ENCODE assay signal across 21 cellular contexts in genomic region chr20:34310481-34311117, GRCh38. TPM values are rescaled to one million over a fixed set of nuclear protein-coding genes. Genes with fewer than 3 reads are reported as not detected.
DNase-seq lines count a peak whose midpoint lies in the region; ATAC-seq and TF ChIP-seq lines count a peak whose summit lies in the region.
"Had no signal": no experiment of that assay in that cellular context is flagged by ENCODE, and none has a peak within 500 bp of the region (broad histone marks: within the 10 kb centered on the region; RNA-seq: fewer than 3 reads in every experiment).

No MANE protein-coding gene starts in this region.

- H3K27ac ChIP-seq in Karpas-422 (ENCODE audit: low read length), result no peak overlapping the region
- H3K27ac ChIP-seq: coronary artery, thyroid gland had no signal

- no peak overlapping the region for H3K27ac Mint-ChIP-seq in glutamatergic neuron (ENCODE audit: unreplicated experiment)
- peak overlapping the region in 2 of 3 experiments; percentile 52 to 84 for H3K27ac Mint-ChIP-seq in nephron
- H3K27ac Mint-ChIP-seq: activated naive CD4-positive, alpha-beta T cell treated with anti-CD3 and anti-CD28 coated beads, Interleukin-2, amount 50 U/mL, for 24 hours; CD8-positive, alpha-beta T cell; stimulated activated naive CD8-positive, alpha-beta T cell treated with anti-CD3 and anti-CD28 coated beads, Interleukin-15, Interleukin-2, amounts not matched to agents 100 ng/mL and 50 ng/mL, for 24 hours; T-cell had no signal

- ATAC-seq in GM18517 (IDR thresholded peaks at IDR 0.05; ENCODE audit: unreplicated experiment), result no peak
- ATAC-seq: CD8-positive, alpha-beta T cell; T-cell had no signal

- no peaks in the 10 kb centered on the region for H3K36me3 ChIP-seq in Karpas-422 (ENCODE audit: insufficient read depth, low read length)
- H3K36me3 ChIP-seq: ovary, Peyer's patch, thyroid gland had no signal

- no peak overlapping the region for H3K4me3 ChIP-seq in Karpas-422 (ENCODE audit: low read length)
- H3K4me3 ChIP-seq: ovary, thyroid gland had no signal

- H3K4me1 Mint-ChIP-seq in glutamatergic neuron (ENCODE audit: low read depth, unreplicated experiment) (peaks cover 1% of the 10 kb centered on the region), nephron (peaks cover 6% of the 10 kb centered on the region)

- H3K9me2 ChIP-seq in Karpas-422 (replicated peaks; ENCODE audit: insufficient read depth, low read length), result no peaks in the 10 kb centered on the region

- no peak for TF ChIP-seq CTCF in glutamatergic neuron (IDR thresholded peaks at IDR 0.05; ENCODE audit: partially characterized antibody, unreplicated experiment)
- TF ChIP-seq CTCF in nephron (IDR thresholded peaks at IDR 0.05; ENCODE audit: unreplicated experiment in 3 of 3), result no peak

- H3K9ac ChIP-seq in Karpas-422 (ENCODE audit: low read length), result no peak overlapping the region

- H3K9me3 Mint-ChIP-seq in glutamatergic neuron (ENCODE audit: unreplicated experiment) (peaks cover 2% of the 10 kb centered on the region), nephron (no peaks in the 10 kb centered on the region)
- H3K9me3 Mint-ChIP-seq: activated naive CD4-positive, alpha-beta T cell treated with anti-CD3 and anti-CD28 coated beads, Interleukin-2, amount 50 U/mL, for 24 hours; CD8-positive, alpha-beta T cell; stimulated activated naive CD8-positive, alpha-beta T cell treated with anti-CD3 and anti-CD28 coated beads, Interleukin-15, Interleukin-2, amounts not matched to agents 100 ng/mL and 50 ng/mL, for 24 hours; T-cell had no signal

- H3K27me3 Mint-ChIP-seq in glutamatergic neuron (ENCODE audit: unreplicated experiment) (peaks cover 6% of the 10 kb centered on the region), nephron (ENCODE audit: low read depth) (peaks cover 29% of the 10 kb centered on the region)

- H3K27me3 ChIP-seq in Karpas-422 (ENCODE audit: low read length), result no peaks in the 10 kb centered on the region
- H3K27me3 ChIP-seq: ovary, Peyer's patch, thyroid gland had no signal

- no peaks in the 10 kb centered on the region for H4K20me1 ChIP-seq in Karpas-422 (ENCODE audit: insufficient read depth, low read depth, low read length)

- DNase-seq in DMS53 (lab: John Stamatoyannopoulos, UW) (peak; percentile 39), DMS53 treated with DMSO at 0.1 percent for 48 hours (lab: John Stamatoyannopoulos, UW; ENCODE audit: unreplicated experiment) (no peak), glutamatergic neuron (no peak), Karpas-422 (no peak), GOT3 (lab: John Stamatoyannopoulos, UW) (no peak), NCI-H69 (lab: John Stamatoyannopoulos, UW) (no peak)
- DNase-seq: 8988T; activated CD4-positive, alpha-beta T cell treated with anti-CD3 and anti-CD28 coated beads for 4 hours; CD8-positive, alpha-beta T cell; KBM-7; NCI-H1417 treated with DMSO at 0.1 percent for 48 hours; right cardiac atrium; T-cell; thyroid gland had no signal

- no peaks in the 10 kb centered on the region for H3K79me2 ChIP-seq in Karpas-422 (ENCODE audit: low read length)

- no peak overlapping the region for H2AFZ ChIP-seq in Karpas-422 (ENCODE audit: low read length)

- no peak overlapping the region for H3K4me2 ChIP-seq in Karpas-422 (ENCODE audit: low read depth, low read length, poor library complexity, severe bottlenecking)

- peaks cover 4% of the 10 kb centered on the region; the same call in 1 of the 2 replicates for H3K4me1 ChIP-seq in Karpas-422 (ENCODE audit: low read length)

- peaks cover 1% of the 10 kb centered on the region for H3K36me3 Mint-ChIP-seq in glutamatergic neuron (ENCODE audit: unreplicated experiment)
- no peaks in the 10 kb centered on the region for H3K36me3 Mint-ChIP-seq in nephron (ENCODE audit: low read depth)
- H3K36me3 Mint-ChIP-seq: activated naive CD4-positive, alpha-beta T cell treated with anti-CD3 and anti-CD28 coated beads, Interleukin-2, amount 50 U/mL, for 24 hours; CD8-positive, alpha-beta T cell; T-cell had no signal

- H3K4me3 Mint-ChIP-seq in glutamatergic neuron (ENCODE audit: unreplicated experiment), result peak overlapping the region; percentile 44
- H3K4me3 Mint-ChIP-seq in nephron, result peak overlapping the region; percentile 26 to 65 (median 50)
- H3K4me3 Mint-ChIP-seq: activated naive CD4-positive, alpha-beta T cell treated with anti-CD3 and anti-CD28 coated beads, Interleukin-2, amount 50 U/mL, for 24 hours; CD8-positive, alpha-beta T cell; stimulated activated naive CD8-positive, alpha-beta T cell treated with anti-CD3 and anti-CD28 coated beads, Interleukin-15, Interleukin-2, amounts not matched to agents 100 ng/mL and 50 ng/mL, for 24 hours; T-cell had no signal

- H3K9me3 ChIP-seq in Karpas-422 (ENCODE audit: low read length), result no peaks in the 10 kb centered on the region
- H3K9me3 ChIP-seq: ovary, Peyer's patch, thyroid gland had no signal

RNA-seq across cellular contexts. Expression of gene AHCY, which starts 7.4 kb away (rescaled TPM):
- 97.9 TPM for total RNA-seq in glutamatergic neuron (ENCODE audit: unreplicated experiment)
- total RNA-seq in Karpas-422 (2014; rRNA removed; shearing (Covaris generic); ENCODE audit: low replicate concordance), result 191 and 277 TPM in 2 replicates

RNA-seq across cellular contexts. Expression of gene ITCH, which starts 52.5 kb away (rescaled TPM):
- 59.4 TPM for total RNA-seq in glutamatergic neuron (ENCODE audit: unreplicated experiment)
- 38.7 and 54.8 TPM in 2 replicates for total RNA-seq in Karpas-422 (2014; rRNA removed; shearing (Covaris generic); ENCODE audit: low replicate concordance)
